Comparison of ENCODE assay signal across 1 cellular context in genomic region chrX:34406580-34406979, GRCh38.
A peak's percentile ranks its signal among the peaks of the same experiment; 100 is the strongest.
TF ChIP-seq lines count a peak whose summit lies in the region.

No MANE protein-coding gene starts in this region.

TF ChIP-seq in HEK293, 187 proteins besides CTCF, POLR2A, EP300 and RAD21 (continued from another document):
- TF ChIP-seq, protein P1, sequence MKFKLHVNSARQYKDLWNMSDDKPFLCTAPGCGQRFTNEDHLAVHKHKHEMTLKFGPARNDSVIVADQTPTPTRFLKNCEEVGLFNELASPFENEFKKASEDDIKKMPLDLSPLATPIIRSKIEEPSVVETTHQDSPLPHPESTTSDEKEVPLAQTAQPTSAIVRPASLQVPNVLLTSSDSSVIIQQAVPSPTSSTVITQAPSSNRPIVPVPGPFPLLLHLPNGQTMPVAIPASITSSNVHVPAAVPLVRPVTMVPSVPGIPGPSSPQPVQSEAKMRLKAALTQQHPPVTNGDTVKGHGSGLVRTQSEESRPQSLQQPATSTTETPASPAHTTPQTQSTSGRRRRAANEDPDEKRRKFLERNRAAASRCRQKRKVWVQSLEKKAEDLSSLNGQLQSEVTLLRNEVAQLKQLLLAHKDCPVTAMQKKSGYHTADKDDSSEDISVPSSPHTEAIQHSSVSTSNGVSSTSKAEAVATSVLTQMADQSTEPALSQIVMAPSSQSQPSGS (tag by site-specific recombination; IDR thresholded peaks at IDR 0.05; ENCODE audit: low read depth) = no peak
- TF ChIP-seq ZNF350 (tag by site-specific recombination; IDR thresholded peaks at IDR 0.05) = no peak
- TF ChIP-seq ZNF426 (tag by site-specific recombination; IDR thresholded peaks at IDR 0.05) = peak; percentile 81
- TF ChIP-seq PRDM2 (tag by site-specific recombination; IDR thresholded peaks at IDR 0.05; ENCODE audit: borderline replicate concordance) = no peak
